ENCODE assay signal across 10 cellular contexts in the genomic region with DNA sequence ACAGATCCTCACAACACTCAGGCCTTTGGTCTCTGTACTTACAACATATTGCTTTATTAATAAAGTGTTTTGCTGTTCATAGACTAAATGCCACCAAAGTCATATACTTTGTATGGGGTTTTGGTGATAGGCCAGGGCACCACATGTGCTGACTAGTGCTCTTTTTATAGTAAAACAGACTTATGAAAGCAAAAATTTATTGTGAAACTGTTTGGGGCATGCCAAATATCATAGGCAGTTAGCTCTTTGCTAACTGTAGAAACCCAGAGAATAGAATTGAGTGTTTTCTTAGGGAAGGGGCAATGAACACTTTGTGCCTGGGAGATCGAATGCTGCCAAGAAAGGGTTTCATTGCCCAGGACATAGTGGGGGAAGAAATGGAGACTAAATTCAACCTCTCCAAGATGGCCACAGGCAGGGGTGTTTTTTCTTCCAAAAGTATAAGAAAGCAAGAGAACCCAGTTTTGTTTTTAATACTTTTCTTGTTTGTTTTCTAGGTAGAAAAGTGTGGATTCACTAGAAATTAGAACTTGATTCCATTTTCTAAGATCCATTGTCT.
DNase-seq lines count a peak whose midpoint lies in the region; ATAC-seq and TF ChIP-seq lines count a peak whose summit lies in the region.
"Had no signal": no experiment of that assay in that cellular context is flagged by ENCODE, and none has a peak within 500 bp of the region (broad histone marks: within the 10 kb centered on the region; RNA-seq: fewer than 3 reads in every experiment).

No MANE protein-coding gene starts in this region.

- no peak overlapping the region for H2BK15ac ChIP-seq in H9 (ENCODE audit: low read depth, low read length)

- H3K4me3 Mint-ChIP-seq in IgD-negative memory B cell (peak overlapping the region; percentile 25 to 92 (median 66)), H9 (no peak overlapping the region)

- no peak overlapping the region for H2AFZ ChIP-seq in H9 (ENCODE audit: low read length)

- peak; percentile 31 for DNase-seq in AG20443 (ENCODE audit: low spot score)
- no peak for DNase-seq in brain microvascular endothelial cell
- DNase-seq in esophagus muscularis mucosa (ENCODE audit: extremely low spot score), result no peak
- DNase-seq in lower lobe of right lung, result no peak
- no peak for DNase-seq in H9
- DNase-seq: NCI-H2171, SW 1271 had no signal

- H4K5ac ChIP-seq in H9 (ENCODE audit: insufficient read length, low read depth, low read length), result no peak overlapping the region

- H3K4me3 ChIP-seq in brain microvascular endothelial cell (ENCODE audit: low read depth, low read length) (no peak overlapping the region), esophagus muscularis mucosa (no peak overlapping the region), lower lobe of right lung (no peak overlapping the region)

- no peak overlapping the region for H2BK12ac ChIP-seq in H9 (ENCODE audit: insufficient read length, low read depth, low read length)

- H3K79me2 ChIP-seq in H9 (ENCODE audit: insufficient read depth, low read length), result no peaks in the 10 kb centered on the region

- no peak overlapping the region for H3K56ac ChIP-seq in H9 (ENCODE audit: insufficient read length, low read depth, low read length)

- no peaks in the 10 kb centered on the region for H3K9me3 Mint-ChIP-seq in IgD-negative memory B cell
- H3K9me3 Mint-ChIP-seq in H9, result no peaks in the 10 kb centered on the region

- 90% methylated on average over 1 of the region's 1 CpG for WGBS in esophagus muscularis mucosa
- no CpG with 5 or more reads among the region's 1 CpG for WGBS in H9 (ENCODE audit: extremely low coverage, insufficient read length, low lambda C conversion rate)

- no peak overlapping the region for H4K91ac ChIP-seq in H9 (ENCODE audit: insufficient read length, low read depth, low read length)

- no peaks in the 10 kb centered on the region for H3K27me3 Mint-ChIP-seq in IgD-negative memory B cell
- H3K27me3 Mint-ChIP-seq in H9 (ENCODE audit: low read depth), result no peaks in the 10 kb centered on the region

- H3K27ac Mint-ChIP-seq in IgD-negative memory B cell (peak overlapping the region; percentile 40 to 66 (median 53)), H9 (no peak overlapping the region)

- peaks cover 42 to 58% (median 57%) of the 10 kb centered on the region in 3 donors for H3K4me1 Mint-ChIP-seq in IgD-negative memory B cell
- peaks cover 3 to 7% of the 10 kb centered on the region in 2 experiments; a peak in 3 of 4 replicates for H3K4me1 Mint-ChIP-seq in H9

- TF ChIP-seq EP300 in esophagus muscularis mucosa (IDR thresholded peaks at IDR 0.05), result no peak

- H3K4me1 ChIP-seq in esophagus muscularis mucosa (peaks cover 8 to 39% (median 34%) of the 10 kb centered on the region in 4 donors), lower lobe of right lung (no peaks in the 10 kb centered on the region), H9 (ENCODE audit: insufficient read depth, low read length) (no peaks in the 10 kb centered on the region)

- no peak overlapping the region for H2BK20ac ChIP-seq in H9 (ENCODE audit: low read depth, low read length, poor library complexity, severe bottlenecking)

- H4K8ac ChIP-seq in H9 (replicated peaks; ENCODE audit: insufficient read length, low read depth, low read length), result no peak overlapping the region

- TF ChIP-seq CTCF in brain microvascular endothelial cell (IDR thresholded peaks at IDR 0.05; ENCODE audit: low read depth, low read length, missing control alignments) (no peak), esophagus muscularis mucosa (IDR thresholded peaks at IDR 0.05) (no peak), lower lobe of right lung (IDR thresholded peaks at IDR 0.05) (no peak), H9 (conservative IDR thresholded peaks at IDR 0.05) (no peak)

- intact Hi-C loops in esophagus muscularis mucosa (cut with DNase I), result no loop called here
- intact Hi-C loops in lower lobe of right lung (cut with DNase I), result no loop called here

- no peak overlapping the region for H2BK120ac ChIP-seq in H9 (ENCODE audit: low read depth, low read length, poor library complexity, severe bottlenecking)

- no peak for TF ChIP-seq POLR2A in esophagus muscularis mucosa (IDR thresholded peaks at IDR 0.05; ENCODE audit: low read depth)

- H3K36me3 Mint-ChIP-seq in IgD-negative memory B cell, result no peaks in the 10 kb centered on the region
- H3K36me3 Mint-ChIP-seq in H9 (ENCODE audit: insufficient read depth in 1 of 3, low read depth in 3 of 3), result no peaks in the 10 kb centered on the region

- no peak overlapping the region for H3K4ac ChIP-seq in H9 (ENCODE audit: low read depth, low read length)

- H3K23ac ChIP-seq in H9 (ENCODE audit: insufficient read length, low read depth, low read length), result no peak overlapping the region

- no peak overlapping the region for H2BK5ac ChIP-seq in H9 (ENCODE audit: insufficient read length, low read length)

- no peak overlapping the region for H2AK5ac ChIP-seq in H9 (ENCODE audit: insufficient read length, low read length)

- H3T11ph ChIP-seq in H9 (ENCODE audit: low read length), result no peak overlapping the region

- H3K9ac ChIP-seq in H9 (ENCODE audit: extremely low read depth, insufficient read length, low read length), result no peak overlapping the region

- in situ Hi-C loops in brain microvascular endothelial cell (cut with HindIII; ENCODE audit: low pct_ligation_motif_present, low sequenced_read_pairs), result no loop called here

- no peaks in the 10 kb centered on the region for H3K79me1 ChIP-seq in H9 (ENCODE audit: insufficient read depth, low read depth, low read length, poor library complexity, severe bottlenecking)

- H3K36me3 ChIP-seq in brain microvascular endothelial cell (replicated peaks) (no peaks in the 10 kb centered on the region), esophagus muscularis mucosa (peaks cover 0 to 25% (median 2%) of the 10 kb centered on the region in 4 donors), lower lobe of right lung (no peaks in the 10 kb centered on the region)

- no peak overlapping the region for H3K27ac ChIP-seq in brain microvascular endothelial cell
- H3K27ac ChIP-seq in esophagus muscularis mucosa (replicated peaks in 1 of 4), result no peak overlapping the region
- H3K27ac ChIP-seq in lower lobe of right lung, result no peak overlapping the region
- H3K27ac ChIP-seq in H9 (ENCODE audit: insufficient read length, low read depth, low read length), result no peak overlapping the region

- peak; percentile 47 for ATAC-seq in GM19395 (IDR thresholded peaks at IDR 0.05; ENCODE audit: unreplicated experiment)
- ATAC-seq in HG02885 (IDR thresholded peaks at IDR 0.05; ENCODE audit: poor library complexity, unreplicated experiment), result peak; percentile 46
- no peak for ATAC-seq in lower lobe of right lung

- no peaks in the 10 kb centered on the region for H4K20me1 ChIP-seq in H9 (ENCODE audit: control insufficient read depth, insufficient read depth, insufficient read length)

- H3K18ac ChIP-seq in H9 (ENCODE audit: insufficient read length, low read depth, low read length), result no peak overlapping the region

- H3K27me3 ChIP-seq in brain microvascular endothelial cell (replicated peaks) (no peaks in the 10 kb centered on the region), esophagus muscularis mucosa (no peaks in the 10 kb centered on the region), lower lobe of right lung (ENCODE audit: low read depth) (no peaks in the 10 kb centered on the region), H9 (ENCODE audit: insufficient read depth, low read length) (no peaks in the 10 kb centered on the region)

- H3K9me3 ChIP-seq in esophagus muscularis mucosa, result no peaks in the 10 kb centered on the region
- H3K9me3 ChIP-seq in lower lobe of right lung, result no peaks in the 10 kb centered on the region
- no peaks in the 10 kb centered on the region for H3K9me3 ChIP-seq in H9 (ENCODE audit: control insufficient read depth, low read depth, low read length)

- no peak overlapping the region for H3K14ac ChIP-seq in H9 (ENCODE audit: insufficient read depth, low read length)

- H3K23me2 ChIP-seq in H9 (ENCODE audit: insufficient read length, low read depth, low read length, poor library complexity, severe bottlenecking), result no peaks in the 10 kb centered on the region

- no peak overlapping the region for H3K4me2 ChIP-seq in H9 (ENCODE audit: insufficient read depth, insufficient read length, low read length)

Comparison
In these comparisons a context has a peak if more than half of its experiments do, and no peak if none do; other contexts are left out.
1. ATAC-seq: peak in GM19395 (single experiment) and HG02885 (single experiment); none in lower lobe of right lung (0 of 2).
2. H3K27ac Mint-ChIP-seq: peak in IgD-negative memory B cell (3 of 3); none in H9 (0 of 3).
3. H3K4me3 Mint-ChIP-seq: peak in IgD-negative memory B cell (4 of 4); none in H9 (0 of 2).